Comparison of ENCODE assay signal across 8 cellular contexts in genomic region chr17:76556759-76557367, GRCh38. TPM values are rescaled to one million over a fixed set of nuclear protein-coding genes. Genes with fewer than 3 reads are reported as not detected.
DNase-seq lines count a peak whose midpoint lies in the region; ATAC-seq and TF ChIP-seq lines count a peak whose summit lies in the region.

No MANE protein-coding gene starts in this region.

- DNase-seq in activated T-cell treated with anti-CD3 and anti-CD28 coated beads for 24 hours (ENCODE audit: low read depth) = peak; percentile 20
- no peak for DNase-seq in activated T-cell treated with anti-CD3 and anti-CD28 coated beads for 4 hours
- no peak for DNase-seq in WERI-Rb-1
- peak; percentile 54 to 74 for DNase-seq in erythroblast (lab: John Stamatoyannopoulos, UW)
- DNase-seq in neural crest cell (ENCODE audit: low read depth, low spot score) = no peak
- no peak for DNase-seq in cerebellum (ENCODE audit: low spot score)

- TF ChIP-seq POLR2A in erythroblast (IDR thresholded peaks at IDR 0.05; ENCODE audit: low read length) = no peak

- peak overlapping the region; percentile 93 for H3K27ac ChIP-seq in WERI-Rb-1

- peak overlapping the region; percentile 95 for H3K27ac Mint-ChIP-seq in neural crest cell (ENCODE audit: unreplicated experiment)

- H3K4me1 Mint-ChIP-seq in neural crest cell = peaks cover 68% of the 10 kb centered on the region

- H3K9me3 ChIP-seq in WERI-Rb-1 (ENCODE audit: severe bottlenecking) = no peaks in the 10 kb centered on the region

- H3K9me3 Mint-ChIP-seq in neural crest cell = no peaks in the 10 kb centered on the region

- peak overlapping the region; percentile 73 for H3K4me3 ChIP-seq in WERI-Rb-1 (ENCODE audit: low read depth, low read length)

- no peaks in the 10 kb centered on the region for H3K27me3 Mint-ChIP-seq in neural crest cell (ENCODE audit: low read depth)

- H3K36me3 ChIP-seq in WERI-Rb-1 = peaks cover 43% of the 10 kb centered on the region

- ATAC-seq in HG03439 (IDR thresholded peaks at IDR 0.05; ENCODE audit: unreplicated experiment) (peak; percentile 34), GM21528 (IDR thresholded peaks at IDR 0.05; ENCODE audit: low FRiP score, unreplicated experiment) (no peak)

- no peaks in the 10 kb centered on the region for H3K27me3 ChIP-seq in WERI-Rb-1 (ENCODE audit: insufficient read depth, low read depth, severe bottlenecking)

- TF ChIP-seq CTCF in WERI-Rb-1 (IDR thresholded peaks at IDR 0.05; ENCODE audit: low read depth, low read length) (no peak), neural crest cell (conservative IDR thresholded peaks at IDR 0.05) (no peak)

- H3K36me3 Mint-ChIP-seq in neural crest cell (ENCODE audit: low read depth) = peaks cover 8% of the 10 kb centered on the region

- H3K4me3 Mint-ChIP-seq in neural crest cell = peak overlapping the region; percentile 99

RNA-seq across cellular contexts. Expression of gene PRCD, which starts 17.0 kb away (rescaled TPM):
- total RNA-seq in neural crest cell (0.41 and 0.75 TPM in 2 replicates), cerebellum (5.7 TPM)

RNA-seq across cellular contexts. Expression of gene CYGB, which starts 19.4 kb away (rescaled TPM):
- total RNA-seq in neural crest cell = 8.6 and 8.7 TPM in 2 replicates
- 5.6 TPM for total RNA-seq in cerebellum

RNA-seq across cellular contexts. Expression of gene ST6GALNAC2, which starts 28.8 kb away (rescaled TPM):
- 4.5 and 5.1 TPM in 2 replicates for total RNA-seq in neural crest cell
- 0.54 TPM for total RNA-seq in cerebellum

RNA-seq across cellular contexts. Expression of gene RHBDF2, which starts 55.6 kb away (rescaled TPM):
- total RNA-seq in neural crest cell (2.0 and 3.6 TPM in 2 replicates), cerebellum (2.4 TPM)

Comparison
In these comparisons a context has a peak if more than half of its experiments do, and no peak if none do; other contexts are left out.
1. DNase-seq: peak in activated T-cell treated with anti-CD3 and anti-CD28 coated beads for 24 hours (single experiment) and erythroblast (2 of 2); none in activated T-cell treated with anti-CD3 and anti-CD28 coated beads for 4 hours (single experiment), WERI-Rb-1 (single experiment), neural crest cell (single experiment) and cerebellum (single experiment).